In the genomic region with DNA sequence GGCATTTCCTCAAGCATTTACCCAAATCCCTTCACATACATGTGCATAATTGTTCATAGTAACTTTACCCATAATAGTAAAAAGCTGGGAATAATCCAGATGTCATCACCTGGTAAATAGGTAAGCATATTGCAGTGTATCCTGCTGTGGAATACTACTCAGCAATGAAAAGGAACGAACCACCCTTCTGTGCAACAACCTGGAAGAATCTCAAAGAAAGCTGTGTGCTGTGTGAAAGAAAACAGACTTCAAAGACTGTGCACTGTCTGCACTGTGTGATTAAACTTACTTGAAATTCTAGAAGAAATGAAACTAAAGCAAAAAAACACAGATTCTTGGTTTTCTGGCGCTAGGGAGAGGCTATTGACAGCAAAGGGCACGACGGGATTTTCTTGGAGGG, we compare ENCODE assay signal across 13 cellular contexts.
"Had no signal": no experiment of that assay in that cellular context is flagged by ENCODE, and none has a peak within 500 bp of the region (broad histone marks: within the 10 kb centered on the region; RNA-seq: fewer than 3 reads in every experiment).

No MANE protein-coding gene starts in this region.

- H3K4me3 Mint-ChIP-seq: activated CD4-positive, alpha-beta T cell treated with anti-CD3 and anti-CD28 coated beads, Interleukin-2, amount 10 ng/mL, durations not matched to agents 7 days and 5 days; activated T-cell treated with anti-CD3 and anti-CD28 coated beads, Interleukin-2, amount 50 U/mL, for 24 hours; memory B cell; natural killer cell treated with Interleukin-12 subunit alpha and Interleukin-12 subunit beta and Interleukin-15 and Interleukin-18, amount 100 ng/mL, for 72 hours; T-helper 1 cell treated with Interleukin-12 subunit alpha and Interleukin-12 subunit beta and Interleukin-4 antibody, amounts not matched to agents 30 μg/mL and 1 μg/mL, for 36 hours had no signal

- H3K9me3 Mint-ChIP-seq: activated naive CD8-positive, alpha-beta T cell treated with anti-CD3 and anti-CD28 coated beads for 36 hours; activated T-cell treated with anti-CD3 and anti-CD28 coated beads, Interleukin-2, amount 50 U/mL, for 24 hours; memory B cell; natural killer cell treated with Interleukin-12 subunit alpha and Interleukin-12 subunit beta and Interleukin-15 and Interleukin-18, amount 100 ng/mL, for 72 hours; T-helper 1 cell treated with Interleukin-12 subunit alpha and Interleukin-12 subunit beta and Interleukin-4 antibody, amounts not matched to agents 30 μg/mL and 1 μg/mL, for 36 hours had no signal

- H3K36me3 ChIP-seq: colonic mucosa, esophagus squamous epithelium, stomach had no signal

- H3K36me3 Mint-ChIP-seq: memory B cell; natural killer cell treated with Interleukin-12 subunit alpha and Interleukin-12 subunit beta and Interleukin-15 and Interleukin-18, amount 100 ng/mL, for 72 hours had no signal

- H3K9me3 ChIP-seq: body of pancreas, colonic mucosa, esophagus squamous epithelium, testis had no signal

- H3K27ac Mint-ChIP-seq: activated CD4-positive, alpha-beta T cell treated with anti-CD3 and anti-CD28 coated beads, Interleukin-2, amount 10 ng/mL, durations not matched to agents 7 days and 5 days; activated naive CD8-positive, alpha-beta T cell treated with anti-CD3 and anti-CD28 coated beads for 36 hours; activated T-cell treated with anti-CD3 and anti-CD28 coated beads, Interleukin-2, amount 50 U/mL, for 24 hours; memory B cell had no signal

- H3K4me1 ChIP-seq: testis had no signal

- H3K27ac ChIP-seq: colonic mucosa, skin epidermis, testis had no signal

- H3K27me3 ChIP-seq: body of pancreas, testis had no signal

- DNase-seq: activated gamma-delta T cell had no signal

- H3K4me3 ChIP-seq: body of pancreas, colonic mucosa, skin epidermis, stomach, testis had no signal

- H3K27me3 Mint-ChIP-seq: activated T-cell treated with anti-CD3 and anti-CD28 coated beads, Interleukin-2, amount 50 U/mL, for 24 hours had no signal
